Comparison of ENCODE assay signal across 8 cellular contexts in genomic region chr1:35715568-35716002, GRCh38. TPM values are rescaled to one million over a fixed set of nuclear protein-coding genes. Genes with fewer than 3 reads are reported as not detected.
DNase-seq lines count a peak whose midpoint lies in the region; ATAC-seq and TF ChIP-seq lines count a peak whose summit lies in the region.

No MANE protein-coding gene starts in this region.

- peaks cover 4 to 6% of the 10 kb centered on the region in 2 donors for H3K36me3 Mint-ChIP-seq in activated T-cell treated with anti-CD3 and anti-CD28 coated beads, Interleukin-2, amount 50 U/mL, for 72 hours (ENCODE audit: insufficient read depth in 2 of 2)

- H3K9me3 Mint-ChIP-seq in activated T-cell treated with anti-CD3 and anti-CD28 coated beads, Interleukin-2, amount 50 U/mL, for 72 hours = no peaks in the 10 kb centered on the region

- H3K27me3 Mint-ChIP-seq in activated T-cell treated with anti-CD3 and anti-CD28 coated beads, Interleukin-2, amount 50 U/mL, for 72 hours (ENCODE audit: low read depth) = no peaks in the 10 kb centered on the region

- H3K4me3 ChIP-seq in suprapubic skin = no peak overlapping the region

- ATAC-seq in activated T-cell treated with anti-CD3 and anti-CD28 coated beads, Interleukin-2, amount 50 U/mL, for 72 hours (replicated peaks in 1 of 2) = peak; percentile 58 to 59

- TF ChIP-seq CTCF in suprapubic skin (IDR thresholded peaks at IDR 0.05) = peak; percentile 34 to 82

- H3K4me1 Mint-ChIP-seq in activated T-cell treated with anti-CD3 and anti-CD28 coated beads, Interleukin-2, amount 50 U/mL, for 72 hours (ENCODE audit: low read depth) = peaks cover 42% of the 10 kb centered on the region

- H3K9me3 ChIP-seq in suprapubic skin = no peaks in the 10 kb centered on the region

- in situ Hi-C loops in KBM-7 (cut with MboI; ENCODE audit: low pct_unique_long_range_greater_than_20kb, low sequenced_read_pairs) = loop anchor here (10.0 kb wide), 1 partner anchor 151 kb away; no protein-coding TSS in a partner anchor

- H3K4me3 Mint-ChIP-seq in activated T-cell treated with anti-CD3 and anti-CD28 coated beads, Interleukin-2, amount 50 U/mL, for 72 hours = peak overlapping the region; percentile 5 to 81

- peaks cover 40% of the 10 kb centered on the region for H3K4me1 ChIP-seq in suprapubic skin

- no peak overlapping the region for H3K27ac ChIP-seq in suprapubic skin

- TF ChIP-seq POLR2A in suprapubic skin (IDR thresholded peaks at IDR 0.05) = no peak

- no peak overlapping the region for H3K27ac Mint-ChIP-seq in activated T-cell treated with anti-CD3 and anti-CD28 coated beads, Interleukin-2, amount 50 U/mL, for 72 hours

- TF ChIP-seq EP300 in suprapubic skin (IDR thresholded peaks at IDR 0.05) = no peak

- DNase-seq in NCI-H1417 (lab: John Stamatoyannopoulos, UW) (peak; percentile 59 to 84 (median 76)), NCI-H1417 treated with DMSO at 0.1 percent for 48 hours (lab: John Stamatoyannopoulos, UW) (no peak), KBM-7 (peak; percentile 78), RKO (ENCODE audit: low spot score) (peak; percentile 82), fibroblast of peridontal ligament (ENCODE audit: extremely low read depth) (peak; percentile 72), occipital lobe (lab: John Stamatoyannopoulos, UW) (peak; percentile 63), suprapubic skin (ENCODE audit: low spot score in 2 of 2) (peak in 1 of 2 donors; percentile 73)
- DNase-seq in activated T-cell treated with anti-CD3 and anti-CD28 coated beads, Interleukin-2, amount 50 U/mL, for 72 hours = peak; percentile 81 to 82

- H3K27me3 ChIP-seq in suprapubic skin = no peaks in the 10 kb centered on the region

- H3K36me3 ChIP-seq in suprapubic skin = peaks cover 12% of the 10 kb centered on the region

- 51% methylated on average over 9 of the region's 15 CpGs for WGBS in suprapubic skin

RNA-seq across cellular contexts. Expression of gene C1orf216, which starts 3.1 kb away (rescaled TPM):
- total RNA-seq in activated T-cell treated with anti-CD3 and anti-CD28 coated beads, Interleukin-2, amount 50 U/mL, for 72 hours = 10 to 100 TPM in 1 of 2 donors, 1 to 10 TPM in 1; 9.4 to 11.6 TPM
- 73.0 TPM for total RNA-seq in occipital lobe
- total RNA-seq in suprapubic skin = 10 to 100 TPM in 1 of 4 donors, 1 to 10 TPM in 3; 8.9 to 11.8 (median 9.5) TPM

RNA-seq across cellular contexts. Expression of gene CLSPN, which starts 54.2 kb away (rescaled TPM):
- total RNA-seq in activated T-cell treated with anti-CD3 and anti-CD28 coated beads, Interleukin-2, amount 50 U/mL, for 72 hours = 10 to 100 TPM; 42.2 to 42.8 TPM
- total RNA-seq in occipital lobe = 10.9 TPM
- total RNA-seq in suprapubic skin = 1 to 10 TPM in 2 of 4 donors, under 1 TPM in 2; 0.13 to 1.8 (median 0.93) TPM
